ENCODE assay signal across 26 cellular contexts in genomic region chr3:182636646-182637045, GRCh38.
DNase-seq lines count a peak whose midpoint lies in the region; ATAC-seq and TF ChIP-seq lines count a peak whose summit lies in the region.
"Had no signal": no experiment of that assay in that cellular context is flagged by ENCODE, and none has a peak within 500 bp of the region (broad histone marks: within the 10 kb centered on the region; RNA-seq: fewer than 3 reads in every experiment).

No MANE protein-coding gene starts in this region.

- BruUV-seq in PC-3 (replicated peaks; lab: Mats Ljungman, UMichigan): no TSS peak

- no peaks in the 10 kb centered on the region; the same call in 2 of the 3 replicates for H3K9me3 Mint-ChIP-seq in GM23338
- peaks cover 15% of the 10 kb centered on the region for H3K9me3 Mint-ChIP-seq in nephron progenitor cell
- H3K9me3 Mint-ChIP-seq: activated CD8-positive, alpha-beta T cell treated with anti-CD3 and anti-CD28 coated beads for 36 hours; activated naive CD8-positive, alpha-beta T cell treated with anti-CD3 and anti-CD28 coated beads for 36 hours; stimulated activated naive CD8-positive, alpha-beta T cell treated with anti-CD3 and anti-CD28 coated beads, Interleukin-15, Interleukin-2, amounts not matched to agents 100 ng/mL and 50 ng/mL, for 24 hours; T-helper 1 cell treated with Interleukin-12 subunit alpha and Interleukin-12 subunit beta and Interleukin-4 antibody, amounts not matched to agents 30 μg/mL and 1 μg/mL, for 36 hours had no signal

- no peaks in the 10 kb centered on the region for H3K9me3 ChIP-seq in PC-3 (ENCODE audit: low read length)
- H3K9me3 ChIP-seq in colonic mucosa: no peaks in the 10 kb centered on the region
- H3K9me3 ChIP-seq in effector memory CD4-positive, alpha-beta T cell (ENCODE audit: control insufficient read depth, low read length): no peaks in the 10 kb centered on the region
- H3K9me3 ChIP-seq in hepatocyte (ENCODE audit: low read depth): no peaks in the 10 kb centered on the region
- H3K9me3 ChIP-seq: left lung, thoracic aorta had no signal

- WGBS in hepatocyte (ENCODE audit: low lambda C conversion rate, missing lambda C conversion rate): 96% methylated on average over 1 of the region's 1 CpG

- H3K4me1 ChIP-seq in GM23338 (ENCODE audit: insufficient read depth) (no peaks in the 10 kb centered on the region), PC-3 (ENCODE audit: insufficient read depth, low read length) (no peaks in the 10 kb centered on the region), colonic mucosa (no peaks in the 10 kb centered on the region), hepatocyte (ENCODE audit: insufficient read depth) (no peaks in the 10 kb centered on the region)
- H3K4me1 ChIP-seq in effector memory CD4-positive, alpha-beta T cell (ENCODE audit: control insufficient read depth, insufficient read depth, low read length, poor library complexity, severe bottlenecking): no peaks in the 10 kb centered on the region
- H3K4me1 ChIP-seq: left lung had no signal

- intact Hi-C loops in PC-3 (cut with micrococcal nuclease): no loop called here
- intact Hi-C loops in colonic mucosa (cut with DNase I): no loop called here

- no peak for DNase-seq in GM23338 (ENCODE audit: low spot score)
- peak; percentile 59 for DNase-seq in PC-3
- no peak for DNase-seq in colonic mucosa
- peak; percentile 18 for DNase-seq in myocyte (ENCODE audit: low read depth)
- no peak for DNase-seq in effector memory CD4-positive, alpha-beta T cell
- DNase-seq in nephron progenitor cell: no peak
- no peak for DNase-seq in hepatocyte (ENCODE audit: low spot score)
- DNase-seq in NCI-H1092 (lab: John Stamatoyannopoulos, UW): no peak
- DNase-seq: ACHN; activated CD4-positive, alpha-beta T cell treated with anti-CD3 and anti-CD28 coated beads for 1 hour; activated CD8-positive, alpha-beta T cell treated with anti-CD3 and anti-CD28 coated beads for 36 hours; activated effector memory CD4-positive, alpha-beta T cell treated with Interleukin-2 at 50 U/mL for 16 hours; activated naive CD8-positive, alpha-beta T cell treated with anti-CD3 and anti-CD28 coated beads for 36 hours; DMS153; foreskin melanocyte; GOT3; left lung; mesendoderm; naive B cell; NCI-H2081; NCI-H2227 treated with DMSO at 0.1 percent for 48 hours had no signal

- POLR2A ChIA-PET in PC-3 (lab: Charles Lee; ENCODE audit: unreplicated experiment): no interaction called here

- no peaks in the 10 kb centered on the region for H3K27me3 ChIP-seq in GM23338 (ENCODE audit: insufficient read depth)
- H3K27me3 ChIP-seq in PC-3 (ENCODE audit: low read length): no peaks in the 10 kb centered on the region
- no peaks in the 10 kb centered on the region for H3K27me3 ChIP-seq in colonic mucosa
- no peaks in the 10 kb centered on the region for H3K27me3 ChIP-seq in effector memory CD4-positive, alpha-beta T cell (replicated peaks; ENCODE audit: control insufficient read depth, insufficient read depth, low read length, poor library complexity, severe bottlenecking)
- H3K27me3 ChIP-seq in hepatocyte: no peaks in the 10 kb centered on the region
- H3K27me3 ChIP-seq: left lung had no signal

- no peaks in the 10 kb centered on the region for H3K36me3 Mint-ChIP-seq in GM23338 (ENCODE audit: low read depth)
- H3K36me3 Mint-ChIP-seq in nephron progenitor cell (ENCODE audit: low read depth): peaks cover 6% of the 10 kb centered on the region
- H3K36me3 Mint-ChIP-seq: activated naive CD8-positive, alpha-beta T cell treated with anti-CD3 and anti-CD28 coated beads for 36 hours; naive B cell had no signal

- TF ChIP-seq CTCF in GM23338 (conservative IDR thresholded peaks at IDR 0.05; ENCODE audit: low read depth in 2 of 2): no peak
- TF ChIP-seq CTCF in PC-3 (conservative IDR thresholded peaks at IDR 0.05; ENCODE audit: low read depth, low read length): no peak
- no peak for TF ChIP-seq CTCF in colonic mucosa (IDR thresholded peaks at IDR 0.05)
- TF ChIP-seq CTCF in nephron progenitor cell (IDR thresholded peaks at IDR 0.05): no peak
- no peak for TF ChIP-seq CTCF in hepatocyte (IDR thresholded peaks at IDR 0.05; ENCODE audit: poor library complexity)

- ATAC-seq in GM23338 (no peak), PC-3 (no peak; the same call in 1 of the 2 replicates)
- ATAC-seq: activated CD8-positive, alpha-beta T cell treated with anti-CD3 and anti-CD28 coated beads for 36 hours; left lung had no signal

- H3K36me3 ChIP-seq in GM23338 (ENCODE audit: insufficient read depth): no peaks in the 10 kb centered on the region
- no peaks in the 10 kb centered on the region for H3K36me3 ChIP-seq in PC-3 (ENCODE audit: low read depth, low read length)
- no peaks in the 10 kb centered on the region for H3K36me3 ChIP-seq in colonic mucosa
- no peaks in the 10 kb centered on the region for H3K36me3 ChIP-seq in effector memory CD4-positive, alpha-beta T cell (ENCODE audit: control insufficient read depth, insufficient read depth, low read length)
- H3K36me3 ChIP-seq in hepatocyte (replicated peaks; ENCODE audit: insufficient read depth, low read depth): no peaks in the 10 kb centered on the region
- H3K36me3 ChIP-seq: left lung, thoracic aorta had no signal

- H3K27me3 Mint-ChIP-seq in GM23338 (ENCODE audit: insufficient read depth, low read depth, poor library complexity) (peaks cover 5% of the 10 kb centered on the region), nephron progenitor cell (ENCODE audit: low read depth, poor library complexity) (peaks cover 3% of the 10 kb centered on the region)

- no peak overlapping the region for H3K4me2 ChIP-seq in GM23338
- H3K4me2 ChIP-seq in PC-3 (ENCODE audit: low read length): no peak overlapping the region
- no peak overlapping the region for H3K4me2 ChIP-seq in hepatocyte

- H3K9ac ChIP-seq in PC-3 (ENCODE audit: low read length) (no peak overlapping the region), colonic mucosa (ENCODE audit: low read depth in 2 of 2, low read length in 2 of 2) (no peak overlapping the region)

- H3K79me2 ChIP-seq in GM23338 (replicated peaks; ENCODE audit: insufficient read depth): no peaks in the 10 kb centered on the region
- H3K79me2 ChIP-seq in PC-3 (ENCODE audit: low read length): no peaks in the 10 kb centered on the region
- H3K79me2 ChIP-seq in hepatocyte: no peaks in the 10 kb centered on the region

- H3K4me1 Mint-ChIP-seq in GM23338: no peaks in the 10 kb centered on the region; the same call in 1 of the 3 replicates
- peaks cover 4% of the 10 kb centered on the region for H3K4me1 Mint-ChIP-seq in nephron progenitor cell
- H3K4me1 Mint-ChIP-seq: activated naive CD8-positive, alpha-beta T cell treated with anti-CD3 and anti-CD28 coated beads for 36 hours; IgD-negative memory B cell; naive B cell had no signal

- H4K20me1 ChIP-seq in GM23338 (replicated peaks; ENCODE audit: insufficient read depth) (no peaks in the 10 kb centered on the region), PC-3 (ENCODE audit: low read length) (no peaks in the 10 kb centered on the region), hepatocyte (ENCODE audit: insufficient read depth, poor library complexity, severe bottlenecking) (no peaks in the 10 kb centered on the region)

- peak overlapping the region; percentile 76; the same call in 1 of the 2 replicates for H2AFZ ChIP-seq in GM23338
- no peak overlapping the region for H2AFZ ChIP-seq in PC-3 (ENCODE audit: low read length)
- no peak overlapping the region for H2AFZ ChIP-seq in hepatocyte

- no peak overlapping the region for H3K27ac Mint-ChIP-seq in GM23338
- no peak overlapping the region for H3K27ac Mint-ChIP-seq in nephron progenitor cell
- H3K27ac Mint-ChIP-seq: activated CD8-positive, alpha-beta T cell treated with anti-CD3 and anti-CD28 coated beads for 36 hours; activated naive CD8-positive, alpha-beta T cell treated with anti-CD3 and anti-CD28 coated beads for 36 hours; IgD-negative memory B cell; naive B cell; stimulated activated naive CD8-positive, alpha-beta T cell treated with anti-CD3 and anti-CD28 coated beads, Interleukin-15, Interleukin-2, amounts not matched to agents 100 ng/mL and 50 ng/mL, for 24 hours; T-helper 1 cell treated with Interleukin-12 subunit alpha and Interleukin-12 subunit beta and Interleukin-4 antibody, amounts not matched to agents 30 μg/mL and 1 μg/mL, for 36 hours had no signal

- CTCF ChIA-PET in PC-3 (lab: Charles Lee): no interaction called here

- H3K4me3 ChIP-seq in GM23338: no peak overlapping the region
- H3K4me3 ChIP-seq in PC-3 (ENCODE audit: low read length): no peak overlapping the region
- H3K4me3 ChIP-seq in colonic mucosa: no peak overlapping the region
- no peak overlapping the region for H3K4me3 ChIP-seq in effector memory CD4-positive, alpha-beta T cell (ENCODE audit: insufficient read depth, low read depth, low read length, poor library complexity, severe bottlenecking)
- H3K4me3 ChIP-seq in hepatocyte: no peak overlapping the region
- H3K4me3 ChIP-seq: left lung, skin epidermis, thoracic aorta had no signal

- H3K9me2 ChIP-seq in GM23338 (ENCODE audit: insufficient read depth): no peaks in the 10 kb centered on the region; the same call in 1 of the 2 replicates
- H3K9me2 ChIP-seq in PC-3 (replicated peaks; ENCODE audit: low read length): no peaks in the 10 kb centered on the region
- H3K9me2 ChIP-seq in hepatocyte (replicated peaks; ENCODE audit: insufficient read depth): no peaks in the 10 kb centered on the region

- H3K27ac ChIP-seq in GM23338 (ENCODE audit: low read depth) (no peak overlapping the region), PC-3 (ENCODE audit: low read length) (no peak overlapping the region), colonic mucosa (peak overlapping the region; percentile 1), hepatocyte (no peak overlapping the region)
- H3K27ac ChIP-seq in effector memory CD4-positive, alpha-beta T cell (ENCODE audit: insufficient read depth, low read length, poor library complexity, severe bottlenecking): no peak overlapping the region
- H3K27ac ChIP-seq: left lung, thoracic aorta had no signal

- H3K4me3 Mint-ChIP-seq in GM23338 (no peak overlapping the region), nephron progenitor cell (no peak overlapping the region)
- H3K4me3 Mint-ChIP-seq: activated CD8-positive, alpha-beta T cell treated with anti-CD3 and anti-CD28 coated beads for 36 hours; activated naive CD8-positive, alpha-beta T cell treated with anti-CD3 and anti-CD28 coated beads for 36 hours; IgD-negative memory B cell; naive B cell; stimulated activated naive CD8-positive, alpha-beta T cell treated with anti-CD3 and anti-CD28 coated beads, Interleukin-15, Interleukin-2, amounts not matched to agents 100 ng/mL and 50 ng/mL, for 24 hours; T-helper 1 cell treated with Interleukin-12 subunit alpha and Interleukin-12 subunit beta and Interleukin-4 antibody, amounts not matched to agents 30 μg/mL and 1 μg/mL, for 36 hours had no signal

- H3F3A ChIP-seq in GM23338 (replicated peaks; ENCODE audit: low read depth) (no peaks in the 10 kb centered on the region), PC-3 (ENCODE audit: low read length, unreplicated experiment) (no peaks in the 10 kb centered on the region)

TF ChIP-seq in GM23338, 12 proteins besides CTCF, POLR2A, EP300 and RAD21:
- no peak for TF ChIP-seq ZNF331 (CRISPR knock-in tag; IDR thresholded peaks at IDR 0.05; ENCODE audit: low read depth)
TF ChIP-seq in GM23338: peak in this region for 0.

Comparison
In these comparisons a context has a peak if more than half of its experiments do, and no peak if none do; other contexts are left out.
1. DNase-seq: peak in PC-3 (single experiment) and myocyte (single experiment); none in GM23338 (single experiment), colonic mucosa (single experiment), effector memory CD4-positive, alpha-beta T cell (0 of 3), nephron progenitor cell (single experiment), hepatocyte (single experiment) and NCI-H1092 (single experiment).